Comparison of ENCODE assay signal across 27 cellular contexts in the genomic region with DNA sequence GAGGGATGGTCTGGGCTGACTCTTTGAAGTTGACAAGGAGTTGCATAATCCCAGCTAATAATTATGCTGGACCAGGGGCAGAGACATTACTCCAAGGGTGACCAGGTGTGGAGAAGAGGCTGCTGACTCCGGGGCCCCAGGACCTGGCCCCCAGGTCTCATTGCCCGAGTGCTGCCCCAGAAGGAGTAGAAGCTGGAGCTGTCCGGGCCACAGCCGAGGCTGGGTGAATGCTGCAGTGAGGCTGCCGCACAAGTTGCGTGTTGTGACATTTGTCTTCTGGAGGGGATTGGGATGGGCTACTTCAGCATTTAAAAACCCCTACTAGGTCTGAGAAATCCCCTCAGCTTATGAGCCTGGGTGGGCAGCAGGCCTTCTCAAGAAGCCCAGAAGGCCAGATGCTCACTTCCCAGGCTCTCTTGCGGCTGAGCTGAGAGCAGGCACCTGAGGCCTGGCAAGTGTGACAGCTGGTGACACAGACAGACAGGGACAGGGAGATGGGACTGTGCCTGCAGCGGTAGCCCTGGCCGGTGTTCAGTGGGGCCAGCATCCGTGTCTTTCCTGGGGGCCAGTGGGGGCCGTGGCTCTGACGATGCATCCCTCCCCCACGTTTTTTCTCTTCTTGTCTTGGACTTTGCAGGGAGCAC.
"Had no signal": no experiment of that assay in that cellular context is flagged by ENCODE, and none has a peak within 500 bp of the region (broad histone marks: within the 10 kb centered on the region; RNA-seq: fewer than 3 reads in every experiment).

No MANE protein-coding gene starts in this region.

- H3K9me3 ChIP-seq: adrenal gland, Peyer's patch had no signal

- ATAC-seq: activated CD8-positive, alpha-beta memory T cell treated with anti-CD3 and anti-CD28 coated beads, Interleukin-2, amount 10 ng/mL, durations not matched to agents 7 days and 5 days; T-cell had no signal

- H3K27ac ChIP-seq: adrenal gland, Peyer's patch, RWPE1 had no signal

- H3K27ac Mint-ChIP-seq: activated B cell treated with CpG ODN at 0.5 μM for 24 hours; activated CD4-positive, alpha-beta T cell treated with anti-CD3 and anti-CD28 coated beads, Interleukin-2, amount 10 ng/mL, durations not matched to agents 24 days and 14 days; activated CD8-positive, alpha-beta memory T cell treated with anti-CD3 and anti-CD28 coated beads, Interleukin-2, amount 10 ng/mL, durations not matched to agents 7 days and 5 days; activated naive CD4-positive, alpha-beta T cell treated with anti-CD3 and anti-CD28 coated beads, Interleukin-2, amount 10 ng/mL, durations not matched to agents 7 days and 5 days; activated naive CD8-positive, alpha-beta T cell treated with anti-CD3 and anti-CD28 coated beads for 36 hours; activated T-cell treated with anti-CD3 and anti-CD28 coated beads, Interleukin-2, amount 50 U/mL, for 24 hours; activated T-helper 1 cell treated with anti-CD3 and anti-CD28 coated beads, Interleukin-12 subunit alpha, Interleukin-12 subunit beta, Interleukin-2, Interleukin-4 antibody, amounts not matched to agents 30 ng/mL and 10 ng/mL and 1 ng/mL, durations not matched to agents 14 hours and 24 hours and 36 hours; T-cell had no signal

- H3K9me3 Mint-ChIP-seq: activated B cell treated with CpG ODN at 0.5 μM for 24 hours; activated CD4-positive, alpha-beta T cell treated with anti-CD3 and anti-CD28 coated beads, Interleukin-2, amount 10 ng/mL, durations not matched to agents 24 days and 14 days; activated naive CD4-positive, alpha-beta T cell treated with anti-CD3 and anti-CD28 coated beads, Interleukin-2, amount 10 ng/mL, durations not matched to agents 7 days and 5 days; activated naive CD8-positive, alpha-beta T cell treated with anti-CD3 and anti-CD28 coated beads for 36 hours; activated T-cell treated with anti-CD3 and anti-CD28 coated beads, Interleukin-2, amount 50 U/mL, for 24 hours; activated T-helper 1 cell treated with anti-CD3 and anti-CD28 coated beads, Interleukin-12 subunit alpha, Interleukin-12 subunit beta, Interleukin-2, Interleukin-4 antibody, amounts not matched to agents 30 ng/mL and 10 ng/mL and 1 ng/mL, durations not matched to agents 14 hours and 24 hours and 36 hours; T-cell had no signal

- H3K36me3 ChIP-seq: adrenal gland, Peyer's patch had no signal

- H3K36me3 Mint-ChIP-seq: activated CD8-positive, alpha-beta memory T cell treated with anti-CD3 and anti-CD28 coated beads, Interleukin-2, amount 10 ng/mL, durations not matched to agents 7 days and 5 days; activated naive CD4-positive, alpha-beta T cell treated with anti-CD3 and anti-CD28 coated beads, Interleukin-2, amount 10 ng/mL, durations not matched to agents 7 days and 5 days; activated naive CD8-positive, alpha-beta T cell treated with anti-CD3 and anti-CD28 coated beads for 36 hours; T-cell had no signal

- H3K4me1 Mint-ChIP-seq: activated B cell treated with CpG ODN at 0.5 μM for 24 hours; activated CD4-positive, alpha-beta T cell treated with anti-CD3 and anti-CD28 coated beads, Interleukin-2, amount 10 ng/mL, durations not matched to agents 24 days and 14 days; activated CD8-positive, alpha-beta memory T cell treated with anti-CD3 and anti-CD28 coated beads, Interleukin-2, amount 10 ng/mL, durations not matched to agents 7 days and 5 days; activated naive CD4-positive, alpha-beta T cell treated with anti-CD3 and anti-CD28 coated beads, Interleukin-2, amount 10 ng/mL, durations not matched to agents 7 days and 5 days; T-cell had no signal

- DNase-seq: activated B cell treated with CpG ODN at 0.5 μM for 24 hours; activated CD4-positive, alpha-beta T cell treated with anti-CD3 and anti-CD28 coated beads for 1 hour; activated CD4-positive, alpha-beta T cell treated with anti-CD3 and anti-CD28 coated beads, Interleukin-2, amount 10 ng/mL, durations not matched to agents 24 days and 14 days; activated CD4-positive, alpha-beta T cell treated with anti-CD3 and anti-CD28 coated beads, Interleukin-2, amount 50 U/mL, for 48 hours; activated CD8-positive, alpha-beta memory T cell treated with anti-CD3 and anti-CD28 coated beads, Interleukin-2, amount 10 ng/mL, durations not matched to agents 7 days and 5 days; activated gamma-delta T cell; activated naive CD4-positive, alpha-beta T cell treated with anti-CD3 and anti-CD28 coated beads, Interleukin-2, amount 10 ng/mL, durations not matched to agents 7 days and 5 days; activated naive CD8-positive, alpha-beta T cell treated with anti-CD3 and anti-CD28 coated beads for 36 hours; activated T-cell treated with anti-CD3 and anti-CD28 coated beads, Interleukin-2, amount 50 U/mL, for 24 hours; anterior cingulate cortex; caudate nucleus; Kasumi-1; KBM-7; NCI-H1105 treated with DMSO at 0.1 percent for 48 hours; NCI-H1436 treated with DMSO at 0.1 percent for 48 hours; NCI-H1930; NCI-H446; NCI-H526; NCI-H774; SHP77 treated with DMSO at 0.1 percent for 48 hours; T-helper 2 cell; T1000 had no signal

- H3K4me3 Mint-ChIP-seq: activated B cell treated with CpG ODN at 0.5 μM for 24 hours; activated CD4-positive, alpha-beta T cell treated with anti-CD3 and anti-CD28 coated beads, Interleukin-2, amount 10 ng/mL, durations not matched to agents 24 days and 14 days; activated CD8-positive, alpha-beta memory T cell treated with anti-CD3 and anti-CD28 coated beads, Interleukin-2, amount 10 ng/mL, durations not matched to agents 7 days and 5 days; activated naive CD4-positive, alpha-beta T cell treated with anti-CD3 and anti-CD28 coated beads, Interleukin-2, amount 10 ng/mL, durations not matched to agents 7 days and 5 days; activated naive CD8-positive, alpha-beta T cell treated with anti-CD3 and anti-CD28 coated beads for 36 hours; activated T-cell treated with anti-CD3 and anti-CD28 coated beads, Interleukin-2, amount 50 U/mL, for 24 hours; activated T-helper 1 cell treated with anti-CD3 and anti-CD28 coated beads, Interleukin-12 subunit alpha, Interleukin-12 subunit beta, Interleukin-2, Interleukin-4 antibody, amounts not matched to agents 30 ng/mL and 10 ng/mL and 1 ng/mL, durations not matched to agents 14 hours and 24 hours and 36 hours; T-cell had no signal

- H3K4me3 ChIP-seq: adrenal gland, Peyer's patch had no signal

- H3K27me3 ChIP-seq: adrenal gland, Peyer's patch had no signal

- H3K4me1 ChIP-seq: Peyer's patch had no signal
